ENCODE assay signal across 13 cellular contexts in genomic region chr3:47410801-47411646, GRCh38.
DNase-seq lines count a peak whose midpoint lies in the region; ATAC-seq lines count a peak whose summit lies in the region.
"Had no signal": no experiment of that assay in that cellular context is flagged by ENCODE, and none has a peak within 500 bp of the region (broad histone marks: within the 10 kb centered on the region; RNA-seq: fewer than 3 reads in every experiment).

No MANE protein-coding gene starts in this region.

- no peaks in the 10 kb centered on the region for H3K9me3 Mint-ChIP-seq in activated naive CD8-positive, alpha-beta T cell treated with anti-CD3 and anti-CD28 coated beads, Interleukin-2, amount 50 U/mL, for 24 hours
- no peaks in the 10 kb centered on the region for H3K9me3 Mint-ChIP-seq in stimulated activated effector memory CD8-positive, alpha-beta T cell treated with anti-CD3 and anti-CD28 coated beads, Interleukin-12 subunit alpha, Interleukin-12 subunit beta, amount 100 ng/mL, for 72 hours

- H3K4me1 Mint-ChIP-seq in activated naive CD8-positive, alpha-beta T cell treated with anti-CD3 and anti-CD28 coated beads, Interleukin-2, amount 50 U/mL, for 24 hours, result peaks cover 2% of the 10 kb centered on the region
- peaks cover 18% of the 10 kb centered on the region for H3K4me1 Mint-ChIP-seq in stimulated activated effector memory CD8-positive, alpha-beta T cell treated with anti-CD3 and anti-CD28 coated beads, Interleukin-12 subunit alpha, Interleukin-12 subunit beta, amount 100 ng/mL, for 72 hours

- no peak overlapping the region for H3K4me3 Mint-ChIP-seq in activated naive CD8-positive, alpha-beta T cell treated with anti-CD3 and anti-CD28 coated beads, Interleukin-2, amount 50 U/mL, for 24 hours
- no peak overlapping the region for H3K4me3 Mint-ChIP-seq in stimulated activated effector memory CD8-positive, alpha-beta T cell treated with anti-CD3 and anti-CD28 coated beads, Interleukin-12 subunit alpha, Interleukin-12 subunit beta, amount 100 ng/mL, for 72 hours

- ATAC-seq in activated naive CD8-positive, alpha-beta T cell treated with anti-CD3 and anti-CD28 coated beads, Interleukin-2, amount 50 U/mL, for 24 hours, result no peak
- ATAC-seq in stimulated activated effector memory CD8-positive, alpha-beta T cell treated with anti-CD3 and anti-CD28 coated beads, Interleukin-12 subunit alpha, Interleukin-12 subunit beta, amount 100 ng/mL, for 72 hours, result no peak
- no peak for ATAC-seq in GM19035 (IDR thresholded peaks at IDR 0.05; ENCODE audit: unreplicated experiment)

- DNase-seq in D341Med (ENCODE audit: low spot score) (peak; percentile 30), iPS-NIHi11 (ENCODE audit: low spot score) (peak; percentile 14), NCI-H1048 (lab: John Stamatoyannopoulos, UW) (no peak)
- no peak for DNase-seq in activated naive CD8-positive, alpha-beta T cell treated with anti-CD3 and anti-CD28 coated beads, Interleukin-2, amount 50 U/mL, for 24 hours
- DNase-seq in stimulated activated effector memory CD8-positive, alpha-beta T cell treated with anti-CD3 and anti-CD28 coated beads, Interleukin-12 subunit alpha, Interleukin-12 subunit beta, amount 100 ng/mL, for 72 hours (ENCODE audit: low spot score in 2 of 2), result no peak
- DNase-seq in activated CD4-positive, alpha-beta T cell treated with anti-CD3 and anti-CD28 coated beads for 1 hour, result no peak
- DNase-seq: Kasumi-1, NCI-H1417, NCI-H1930, NCI-H2171 treated with DMSO at 0.1 percent for 48 hours, NCI-H510A treated with DMSO at 0.1 percent for 48 hours, SHP77 had no signal

- H3K36me3 Mint-ChIP-seq in activated naive CD8-positive, alpha-beta T cell treated with anti-CD3 and anti-CD28 coated beads, Interleukin-2, amount 50 U/mL, for 24 hours (ENCODE audit: low read depth), result peaks cover 11% of the 10 kb centered on the region
- H3K36me3 Mint-ChIP-seq in stimulated activated effector memory CD8-positive, alpha-beta T cell treated with anti-CD3 and anti-CD28 coated beads, Interleukin-12 subunit alpha, Interleukin-12 subunit beta, amount 100 ng/mL, for 72 hours, result peaks cover 85% of the 10 kb centered on the region

- H3K27ac Mint-ChIP-seq in activated naive CD8-positive, alpha-beta T cell treated with anti-CD3 and anti-CD28 coated beads, Interleukin-2, amount 50 U/mL, for 24 hours, result peak overlapping the region; percentile 60
- peak overlapping the region; percentile 78 for H3K27ac Mint-ChIP-seq in stimulated activated effector memory CD8-positive, alpha-beta T cell treated with anti-CD3 and anti-CD28 coated beads, Interleukin-12 subunit alpha, Interleukin-12 subunit beta, amount 100 ng/mL, for 72 hours

- H3K27me3 Mint-ChIP-seq in activated naive CD8-positive, alpha-beta T cell treated with anti-CD3 and anti-CD28 coated beads, Interleukin-2, amount 50 U/mL, for 24 hours, result no peaks in the 10 kb centered on the region

Comparison
In these comparisons a context has a peak if more than half of its experiments do, and no peak if none do; other contexts are left out.
1. DNase-seq: peak in D341Med (single experiment) and iPS-NIHi11 (single experiment); none in activated naive CD8-positive, alpha-beta T cell treated with anti-CD3 and anti-CD28 coated beads, Interleukin-2, amount 50 U/mL, for 24 hours (single experiment), stimulated activated effector memory CD8-positive, alpha-beta T cell treated with anti-CD3 and anti-CD28 coated beads, Interleukin-12 subunit alpha, Interleukin-12 subunit beta, amount 100 ng/mL, for 72 hours (0 of 2), activated CD4-positive, alpha-beta T cell treated with anti-CD3 and anti-CD28 coated beads for 1 hour (single experiment) and NCI-H1048 (single experiment).